32 cellular contexts compared by ENCODE assay signal in genomic region chr21:31360717-31361116, GRCh38.
"Had no signal": no experiment of that assay in that cellular context is flagged by ENCODE, and none has a peak within 500 bp of the region (broad histone marks: within the 10 kb centered on the region; RNA-seq: fewer than 3 reads in every experiment).

No MANE protein-coding gene starts in this region.

- H3K4me3 Mint-ChIP-seq: activated B cell treated with CpG ODN at 0.5 μM for 24 hours; activated CD4-positive, alpha-beta memory T cell treated with anti-CD3 and anti-CD28 coated beads, Interleukin-2, amount 10 ng/mL, durations not matched to agents 7 days and 5 days; activated naive CD4-positive, alpha-beta T cell treated with anti-CD3 and anti-CD28 coated beads, Interleukin-2, amount 50 U/mL, for 24 hours; activated naive CD8-positive, alpha-beta T cell treated with anti-CD3 and anti-CD28 coated beads, Interleukin-2, amount 10 ng/mL, durations not matched to agents 7 days and 5 days; activated T-cell treated with anti-CD3 and anti-CD28 coated beads, Interleukin-2, amount 50 U/mL, for 24 hours; activated T-cell treated with anti-CD3 and anti-CD28 coated beads, Interleukin-2, amount 50 U/mL, for 72 hours; brain; central memory CD8-positive, alpha-beta T cell; dendritic cell treated with granulocyte-macrophage colony-stimulating factor and Interleukin-4, amounts not matched to agents 40 ng/mL and 50 ng/mL, for 4 days; endodermal cell; T-helper 17 cell; T-helper 2 cell treated with Interferon-gamma antibody and Interleukin-4, amounts not matched to agents 5 μg/mL and 100 μg/mL, for 36 hours had no signal

- H3K4me1 Mint-ChIP-seq: activated B cell treated with CpG ODN at 0.5 μM for 24 hours had no signal

- H3K27me3 ChIP-seq: ascending aorta, breast epithelium, dorsolateral prefrontal cortex, hepatocyte had no signal

- H3K27me3 Mint-ChIP-seq: activated B cell treated with CpG ODN at 0.5 μM for 24 hours; activated CD4-positive, alpha-beta memory T cell treated with anti-CD3 and anti-CD28 coated beads, Interleukin-2, amount 10 ng/mL, durations not matched to agents 7 days and 5 days; activated naive CD4-positive, alpha-beta T cell treated with anti-CD3 and anti-CD28 coated beads, Interleukin-2, amount 50 U/mL, for 24 hours; activated T-cell treated with anti-CD3 and anti-CD28 coated beads, Interleukin-2, amount 50 U/mL, for 24 hours; brain; central memory CD8-positive, alpha-beta T cell; T-helper 17 cell had no signal

- H3K36me3 ChIP-seq: ascending aorta, breast epithelium, gastroesophageal sphincter, heart right ventricle, WERI-Rb-1 had no signal

- H3K27ac Mint-ChIP-seq: activated B cell treated with CpG ODN at 0.5 μM for 24 hours; activated CD4-positive, alpha-beta memory T cell treated with anti-CD3 and anti-CD28 coated beads, Interleukin-2, amount 10 ng/mL, durations not matched to agents 7 days and 5 days; activated naive CD4-positive, alpha-beta T cell treated with anti-CD3 and anti-CD28 coated beads, Interleukin-2, amount 50 U/mL, for 24 hours; activated naive CD8-positive, alpha-beta T cell treated with anti-CD3 and anti-CD28 coated beads, Interleukin-2, amount 10 ng/mL, durations not matched to agents 7 days and 5 days; activated T-cell treated with anti-CD3 and anti-CD28 coated beads, Interleukin-2, amount 50 U/mL, for 24 hours; activated T-cell treated with anti-CD3 and anti-CD28 coated beads, Interleukin-2, amount 50 U/mL, for 72 hours; brain; dendritic cell treated with granulocyte-macrophage colony-stimulating factor and Interleukin-4, amounts not matched to agents 40 ng/mL and 50 ng/mL, for 4 days; endodermal cell; T-helper 17 cell; T-helper 2 cell treated with Interferon-gamma antibody and Interleukin-4, amounts not matched to agents 5 μg/mL and 100 μg/mL, for 36 hours had no signal

- H3K9me3 ChIP-seq: ascending aorta had no signal

- H3K4me3 ChIP-seq: ascending aorta, breast epithelium, coronary artery, dorsolateral prefrontal cortex, gastroesophageal sphincter, heart right ventricle, hepatocyte had no signal

- H3K4me1 ChIP-seq: ascending aorta, breast epithelium, gastroesophageal sphincter, heart right ventricle had no signal

- ATAC-seq: activated CD4-positive, CD25-positive, alpha-beta regulatory T cell treated with anti-CD3 and anti-CD28 coated beads, Interleukin-2, amount 50 U/mL, for 24 hours; activated T-cell treated with anti-CD3 and anti-CD28 coated beads, Interleukin-2, amount 50 U/mL, for 72 hours; gastroesophageal sphincter; heart right ventricle; T-helper 17 cell had no signal

- H3K9me3 Mint-ChIP-seq: activated naive CD4-positive, alpha-beta T cell treated with anti-CD3 and anti-CD28 coated beads, Interleukin-2, amount 50 U/mL, for 24 hours had no signal

- DNase-seq: activated B cell treated with CpG ODN at 0.5 μM for 24 hours; activated CD4-positive, alpha-beta memory T cell treated with anti-CD3 and anti-CD28 coated beads, Interleukin-2, amount 10 ng/mL, durations not matched to agents 7 days and 5 days; activated CD4-positive, alpha-beta T cell treated with anti-CD3 and anti-CD28 coated beads for 48 hours; activated CD8-positive, alpha-beta memory T cell treated with anti-CD3 and anti-CD28 coated beads, Interleukin-2, amount 50 U/mL, for 48 hours; activated effector memory CD4-positive, alpha-beta T cell treated with Interleukin-2 at 50 U/mL for 16 hours; activated gamma-delta T cell treated with Interleukin-2 at 50 U/mL for 16 hours; activated naive CD4-positive, alpha-beta T cell treated with Interleukin-2 at 50 U/mL for 16 hours; activated naive CD8-positive, alpha-beta T cell treated with anti-CD3 and anti-CD28 coated beads, Interleukin-2, amount 10 ng/mL, durations not matched to agents 7 days and 5 days; activated T-cell treated with anti-CD3 and anti-CD28 coated beads for 4 hours; activated T-cell treated with anti-CD3 and anti-CD28 coated beads, Interleukin-2, amount 50 U/mL, for 24 hours; activated T-cell treated with anti-CD3 and anti-CD28 coated beads, Interleukin-2, amount 50 U/mL, for 72 hours; dorsolateral prefrontal cortex; effector memory CD4-positive, alpha-beta T cell; endodermal cell; erythroblast; foreskin fibroblast; heart right ventricle; T-helper 1 cell; T-helper 17 cell; T1000; WERI-Rb-1 had no signal

- H3K27ac ChIP-seq: ascending aorta, breast epithelium, coronary artery, dorsolateral prefrontal cortex, gastroesophageal sphincter, heart right ventricle, hepatocyte, WERI-Rb-1 had no signal
